ENCODE assay signal across 1 cellular context in genomic region chr1:214329456-214330220, GRCh38.
TF ChIP-seq lines count a peak whose summit lies in the region.

No MANE protein-coding gene starts in this region.

TF ChIP-seq in GM23338, 12 proteins besides CTCF, POLR2A, EP300 and RAD21 (continued from another document):
- TF ChIP-seq ZNF462 (CRISPR knock-in tag; IDR thresholded peaks at IDR 0.05) (no peak), REST (IDR thresholded peaks at IDR 0.05; ENCODE audit: unreplicated experiment) (no peak), POLR2AphosphoS5 (IDR thresholded peaks at IDR 0.05; ENCODE audit: low read depth) (no peak), ZNF331 (CRISPR knock-in tag; IDR thresholded peaks at IDR 0.05; ENCODE audit: low read depth) (no peak), ETS1 (IDR thresholded peaks at IDR 0.05) (no peak), EZH2 (IDR thresholded peaks at IDR 0.05; ENCODE audit: low read depth, unreplicated experiment) (no peak)
TF ChIP-seq in GM23338: peak in this region for 0.
